In the genomic region with DNA sequence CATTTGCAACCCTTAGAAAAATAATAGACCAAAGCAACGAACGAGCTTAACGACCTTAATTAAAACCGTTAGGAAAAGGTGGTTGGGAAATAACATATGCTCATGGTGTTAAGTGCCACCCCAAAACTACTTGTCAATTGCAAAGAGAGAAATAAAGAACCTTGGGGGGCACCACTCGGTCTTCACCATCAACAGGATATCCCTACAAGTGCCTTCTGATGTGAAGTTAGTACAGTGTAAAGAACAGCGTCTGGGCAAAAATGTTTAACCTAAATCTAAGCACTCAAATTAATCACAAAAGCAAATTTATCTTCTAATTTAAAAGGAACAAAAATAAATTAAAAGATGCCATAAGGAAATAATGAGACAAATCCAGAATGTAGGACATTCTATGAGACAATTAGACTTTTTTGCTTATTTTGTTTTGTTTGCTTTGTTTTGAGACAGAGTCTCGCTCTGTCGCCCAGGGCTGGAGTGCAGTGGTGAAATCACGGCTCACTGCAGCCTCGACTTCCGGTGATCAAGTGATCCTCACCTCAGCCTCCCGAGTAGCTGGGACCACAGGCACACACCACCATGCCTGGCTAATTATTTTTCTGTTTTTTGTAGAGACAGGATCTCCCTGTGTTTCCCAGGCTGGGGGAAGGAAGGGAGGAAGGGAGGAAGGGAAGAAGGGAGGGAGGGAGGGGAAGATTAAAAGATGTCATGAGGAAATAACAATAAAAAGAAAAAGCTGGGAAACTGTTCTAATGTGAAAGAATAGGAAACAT, we compare ENCODE assay signal across 1 cellular context.
TF ChIP-seq lines count a peak whose summit lies in the region.

No MANE protein-coding gene starts in this region.

TF ChIP-seq in A549, 52 proteins besides CTCF, POLR2A, EP300 and RAD21 (continued from another document):
- TF ChIP-seq, protein P1, sequence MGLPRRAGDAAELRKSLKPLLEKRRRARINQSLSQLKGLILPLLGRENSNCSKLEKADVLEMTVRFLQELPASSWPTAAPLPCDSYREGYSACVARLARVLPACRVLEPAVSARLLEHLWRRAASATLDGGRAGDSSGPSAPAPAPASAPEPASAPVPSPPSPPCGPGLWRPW (IDR thresholded peaks at IDR 0.05) = no peak
- no peak for TF ChIP-seq CHD4 (IDR thresholded peaks at IDR 0.05; ENCODE audit: borderline replicate concordance)
- no peak for TF ChIP-seq HEYL (CRISPR knock-in tag; IDR thresholded peaks at IDR 0.05)
- TF ChIP-seq CBX8 (IDR thresholded peaks at IDR 0.05) = no peak
- TF ChIP-seq CEBPB (IDR thresholded peaks at IDR 0.05) = no peak
- TF ChIP-seq TFCP2L1 (CRISPR knock-in tag; IDR thresholded peaks at IDR 0.05) = no peak
